ENCODE assay signal across 20 cellular contexts in the genomic region with DNA sequence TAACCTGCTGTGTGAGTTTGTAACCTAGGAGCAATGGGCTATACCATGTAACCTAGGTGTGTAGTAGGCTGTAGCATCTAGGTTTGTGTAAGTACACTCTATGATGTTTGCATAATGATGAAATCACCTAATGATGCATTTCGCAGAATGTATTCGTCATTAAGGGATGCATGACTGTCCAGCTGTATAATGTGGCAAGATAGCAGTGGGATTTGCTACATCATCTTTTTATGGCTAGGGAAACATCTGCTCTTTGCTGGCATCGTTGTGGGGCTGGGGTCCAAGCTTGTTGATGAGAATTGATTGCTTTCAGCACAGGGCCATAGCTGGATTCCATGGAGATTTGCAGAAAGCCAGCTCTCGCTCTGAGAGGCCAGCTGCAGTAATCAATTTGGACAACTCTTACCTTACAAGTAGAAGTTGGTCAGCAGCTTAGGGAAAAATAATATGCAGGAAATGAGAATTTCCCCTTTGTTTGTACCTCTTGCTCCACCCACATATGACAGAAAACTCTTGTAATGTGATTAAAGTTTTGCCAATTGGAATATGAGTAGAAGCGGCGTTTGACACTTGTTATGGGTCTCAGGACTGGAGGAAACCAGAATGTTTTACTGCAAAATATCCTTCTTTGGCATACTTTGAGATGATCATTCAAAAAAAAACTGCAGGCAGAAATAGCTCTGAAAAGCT.
"Had no signal": no experiment of that assay in that cellular context is flagged by ENCODE, and none has a peak within 500 bp of the region (broad histone marks: within the 10 kb centered on the region; RNA-seq: fewer than 3 reads in every experiment).

No MANE protein-coding gene starts in this region.

- DNase-seq: activated CD4-positive, alpha-beta T cell treated with anti-CD3 and anti-CD28 coated beads, Interleukin-2, amount 50 U/mL, for 48 hours; activated CD8-positive, alpha-beta memory T cell treated with anti-CD3 and anti-CD28 coated beads, Interleukin-2, amount 10 ng/mL, durations not matched to agents 7 days and 5 days; activated effector memory CD4-positive, alpha-beta T cell treated with Interleukin-2 at 50 U/mL for 16 hours; activated T-cell treated with anti-CD3 and anti-CD28 coated beads, Interleukin-2, amount 50 U/mL, for 24 hours; amygdala; brain microvascular endothelial cell; hippocampal formation; left colon; occipital lobe; right lobe of liver; stimulated activated CD4-positive, alpha-beta T cell treated with anti-CD3 and anti-CD28 coated beads, Interleukin-2, amount 100 ng/mL, for 24 hours; stimulated activated naive CD4-positive, alpha-beta T cell treated with Interleukin-2 at 50 U/mL for 16 hours; trophoblast cell had no signal

- H3K27me3 ChIP-seq: brain microvascular endothelial cell, esophagus muscularis mucosa, right lobe of liver had no signal

- H3K9me3 ChIP-seq: prostate gland, right lobe of liver had no signal

- H3K27ac Mint-ChIP-seq: activated CD8-positive, alpha-beta memory T cell treated with anti-CD3 and anti-CD28 coated beads, Interleukin-2, amount 10 ng/mL, durations not matched to agents 7 days and 5 days; activated naive CD4-positive, alpha-beta T cell treated with anti-CD3 and anti-CD28 coated beads, Interleukin-2, amount 50 U/mL, for 72 hours; activated T-cell treated with anti-CD3 and anti-CD28 coated beads, Interleukin-2, amount 50 U/mL, for 24 hours; memory B cell; nephron; T-helper 1 cell treated with Interleukin-12 subunit alpha and Interleukin-12 subunit beta and Interleukin-4 antibody, amounts not matched to agents 30 μg/mL and 1 μg/mL, for 36 hours had no signal

- H3K4me1 Mint-ChIP-seq: activated CD8-positive, alpha-beta memory T cell treated with anti-CD3 and anti-CD28 coated beads, Interleukin-2, amount 10 ng/mL, durations not matched to agents 7 days and 5 days; memory B cell had no signal

- H3K27ac ChIP-seq: brain microvascular endothelial cell, esophagus muscularis mucosa, prostate gland, right lobe of liver had no signal

- ATAC-seq: activated CD4-positive, CD25-positive, alpha-beta regulatory T cell treated with anti-CD3 and anti-CD28 coated beads, Interleukin-2, amount 50 U/mL, for 24 hours; activated CD8-positive, alpha-beta memory T cell treated with anti-CD3 and anti-CD28 coated beads, Interleukin-2, amount 10 ng/mL, durations not matched to agents 7 days and 5 days; activated naive CD4-positive, alpha-beta T cell treated with anti-CD3 and anti-CD28 coated beads, Interleukin-2, amount 50 U/mL, for 72 hours; left colon; right lobe of liver had no signal

- H3K9me3 Mint-ChIP-seq: activated T-cell treated with anti-CD3 and anti-CD28 coated beads, Interleukin-2, amount 50 U/mL, for 24 hours; T-helper 1 cell treated with Interleukin-12 subunit alpha and Interleukin-12 subunit beta and Interleukin-4 antibody, amounts not matched to agents 30 μg/mL and 1 μg/mL, for 36 hours had no signal

- H3K4me3 ChIP-seq: esophagus muscularis mucosa, prostate gland, right lobe of liver had no signal

- H3K36me3 Mint-ChIP-seq: activated CD8-positive, alpha-beta memory T cell treated with anti-CD3 and anti-CD28 coated beads, Interleukin-2, amount 10 ng/mL, durations not matched to agents 7 days and 5 days; activated naive CD4-positive, alpha-beta T cell treated with anti-CD3 and anti-CD28 coated beads, Interleukin-2, amount 50 U/mL, for 72 hours had no signal

- H3K4me3 Mint-ChIP-seq: activated CD8-positive, alpha-beta memory T cell treated with anti-CD3 and anti-CD28 coated beads, Interleukin-2, amount 10 ng/mL, durations not matched to agents 7 days and 5 days; activated T-cell treated with anti-CD3 and anti-CD28 coated beads, Interleukin-2, amount 50 U/mL, for 24 hours; memory B cell; nephron; T-helper 1 cell treated with Interleukin-12 subunit alpha and Interleukin-12 subunit beta and Interleukin-4 antibody, amounts not matched to agents 30 μg/mL and 1 μg/mL, for 36 hours had no signal

- H3K4me1 ChIP-seq: esophagus muscularis mucosa, prostate gland, right lobe of liver had no signal

- H3K36me3 ChIP-seq: brain microvascular endothelial cell, esophagus muscularis mucosa, prostate gland, right lobe of liver had no signal
